ENCODE assay signal across 8 cellular contexts in the genomic region with DNA sequence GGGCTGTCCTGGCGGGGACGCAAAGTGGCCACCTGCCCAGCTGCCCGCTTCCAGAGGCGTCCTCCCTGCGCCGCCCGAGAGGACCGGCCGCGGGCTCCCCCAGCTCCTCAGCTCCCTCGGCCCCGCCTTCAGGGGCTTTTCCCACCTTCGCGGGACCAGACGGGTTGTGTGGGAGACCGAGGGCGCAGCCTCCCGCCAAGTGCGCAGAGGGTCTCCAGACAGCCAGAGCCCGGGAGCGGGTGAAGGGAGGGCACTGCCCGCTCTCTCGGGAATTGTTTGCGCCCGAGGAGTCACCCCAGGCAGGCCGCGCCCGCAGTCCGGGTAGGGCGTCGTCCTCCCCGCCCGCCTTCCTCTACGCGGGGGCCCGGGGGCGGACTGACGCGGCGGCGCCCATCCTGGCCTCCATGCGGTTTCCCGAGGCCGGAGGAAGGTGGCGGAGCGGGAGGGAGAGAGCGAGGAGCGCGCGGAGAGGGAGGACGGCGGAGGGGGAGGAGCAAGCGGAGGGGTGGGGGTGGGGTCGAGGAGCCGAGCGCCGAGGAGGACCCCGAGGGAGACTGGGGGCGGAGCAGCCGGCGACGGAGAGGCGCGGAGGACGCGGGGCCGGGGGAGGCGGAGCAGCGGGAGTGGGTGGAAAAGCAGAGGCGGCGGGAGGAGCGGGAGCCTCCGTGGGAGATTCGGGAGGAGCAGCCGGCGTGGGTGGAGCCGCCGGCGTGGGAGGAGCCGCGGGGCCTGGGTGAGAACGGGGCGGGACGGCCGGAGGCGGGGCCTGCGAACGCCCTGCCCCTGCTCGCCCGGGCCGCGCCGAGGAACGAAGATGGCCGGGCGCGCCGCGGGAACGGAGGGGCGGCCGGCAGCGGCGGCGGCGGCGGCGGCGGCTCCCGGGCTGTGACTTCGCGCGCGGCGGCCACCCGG. TPM values are rescaled to one million over a fixed set of nuclear protein-coding genes. Genes with fewer than 3 reads are reported as not detected.
A peak's percentile ranks its signal among the peaks of the same experiment; 100 is the strongest.
DNase-seq lines count a peak whose midpoint lies in the region; ATAC-seq and TF ChIP-seq lines count a peak whose summit lies in the region.

No MANE protein-coding gene starts in this region.

- H3T11ph ChIP-seq in H9 (ENCODE audit: low read length): no peak overlapping the region

- H3K23ac ChIP-seq in H9 (ENCODE audit: insufficient read length, low read depth, low read length): no peak overlapping the region

- H4K5ac ChIP-seq in H9 (ENCODE audit: insufficient read length, low read depth, low read length): no peak overlapping the region

- H3K23me2 ChIP-seq in H9 (ENCODE audit: insufficient read length, low read depth, low read length, poor library complexity, severe bottlenecking): peaks cover 6% of the 10 kb centered on the region

- H2BK5ac ChIP-seq in H9 (ENCODE audit: insufficient read length, low read length): no peak overlapping the region

- no peaks in the 10 kb centered on the region for H3K79me1 ChIP-seq in H9 (ENCODE audit: insufficient read depth, low read depth, low read length, poor library complexity, severe bottlenecking)

- peaks cover 34 to 52% of the 10 kb centered on the region in 2 experiments for H3K9me3 Mint-ChIP-seq in H9
- no peaks in the 10 kb centered on the region for H3K9me3 Mint-ChIP-seq in T-helper 2 cell treated with Interferon-gamma antibody and Interleukin-4, amounts not matched to agents 5 μg/mL and 100 μg/mL, for 36 hours

- DNase-seq in H9: peak; percentile 82
- peak; percentile 52 for DNase-seq in NAMALWA (ENCODE audit: low spot score)
- peak; percentile 77 for DNase-seq in T-helper 2 cell treated with Interferon-gamma antibody and Interleukin-4, amounts not matched to agents 5 μg/mL and 100 μg/mL, for 36 hours (ENCODE audit: low spot score)
- peak; percentile 93 to 96 (median 96) for DNase-seq in right cardiac atrium
- peak; percentile 79 for DNase-seq in pulmonary artery endothelial cell (ENCODE audit: low read depth, low spot score)
- peak; percentile 85 for DNase-seq in ureter (ENCODE audit: low spot score)

- H3K9me3 ChIP-seq in ES-I3 (ENCODE audit: control insufficient read depth, insufficient read depth, low read length) (no peaks in the 10 kb centered on the region), H9 (ENCODE audit: control insufficient read depth, low read depth, low read length) (no peaks in the 10 kb centered on the region), right cardiac atrium (ENCODE audit: control insufficient read depth, low read length) (no peaks in the 10 kb centered on the region)

- no peak overlapping the region for H2AK5ac ChIP-seq in H9 (ENCODE audit: insufficient read length, low read length)

- H3K4me3 Mint-ChIP-seq in H9: peak overlapping the region; percentile 67 to 81
- H3K4me3 Mint-ChIP-seq in T-helper 2 cell treated with Interferon-gamma antibody and Interleukin-4, amounts not matched to agents 5 μg/mL and 100 μg/mL, for 36 hours: peak overlapping the region; percentile 60

- ATAC-seq in right cardiac atrium: peak; percentile 93 to 96

- peaks cover 4% of the 10 kb centered on the region; the same call in 1 of the 2 replicates for H3K27me3 Mint-ChIP-seq in H9 (ENCODE audit: low read depth)
- peaks cover 10% of the 10 kb centered on the region for H3K27me3 Mint-ChIP-seq in T-helper 2 cell treated with Interferon-gamma antibody and Interleukin-4, amounts not matched to agents 5 μg/mL and 100 μg/mL, for 36 hours (ENCODE audit: low read depth)

- no peak overlapping the region for H2AFZ ChIP-seq in H9 (ENCODE audit: low read length)

- intact Hi-C loops in right cardiac atrium (cut with DNase I): no loop called here

- peaks cover 2% of the 10 kb centered on the region; the same call in 1 of the 2 replicates for H3K79me2 ChIP-seq in H9 (ENCODE audit: insufficient read depth, low read length)

- H2BK15ac ChIP-seq in H9 (ENCODE audit: low read depth, low read length): no peak overlapping the region

- H3K4me1 ChIP-seq in ES-I3 (ENCODE audit: insufficient read depth, low read length) (peaks cover 41% of the 10 kb centered on the region), H9 (ENCODE audit: insufficient read depth, low read length) (peaks cover 15% of the 10 kb centered on the region), right cardiac atrium (ENCODE audit: control insufficient read depth, insufficient read depth, low read length) (peaks cover 4% of the 10 kb centered on the region)

- H3K36me3 ChIP-seq in ES-I3 (ENCODE audit: insufficient read depth, low read length): no peaks in the 10 kb centered on the region

- no peak overlapping the region for H2BK120ac ChIP-seq in H9 (ENCODE audit: low read depth, low read length, poor library complexity, severe bottlenecking)

- H2BK12ac ChIP-seq in H9 (ENCODE audit: insufficient read length, low read depth, low read length): no peak overlapping the region

- peak overlapping the region; percentile 27 for H3K4me2 ChIP-seq in H9 (ENCODE audit: insufficient read depth, insufficient read length, low read length)

- no peak overlapping the region for H3K56ac ChIP-seq in H9 (ENCODE audit: insufficient read length, low read depth, low read length)

- no peak overlapping the region for H4K91ac ChIP-seq in H9 (ENCODE audit: insufficient read length, low read depth, low read length)

- peak overlapping the region; percentile 40 for H3K18ac ChIP-seq in H9 (ENCODE audit: insufficient read length, low read depth, low read length)

- H3K27me3 ChIP-seq in H9 (ENCODE audit: insufficient read depth, low read length) (no peaks in the 10 kb centered on the region), right cardiac atrium (ENCODE audit: control insufficient read depth, insufficient read depth) (no peaks in the 10 kb centered on the region)

- H4K8ac ChIP-seq in H9 (replicated peaks; ENCODE audit: insufficient read length, low read depth, low read length): no peak overlapping the region

- no peak overlapping the region for H2BK20ac ChIP-seq in H9 (ENCODE audit: low read depth, low read length, poor library complexity, severe bottlenecking)

- peak overlapping the region; percentile 39; the same call in 1 of the 2 replicates for H3K14ac ChIP-seq in H9 (ENCODE audit: insufficient read depth, low read length)

- peaks cover 41 to 54% of the 10 kb centered on the region in 2 experiments for H3K4me1 Mint-ChIP-seq in H9
- H3K4me1 Mint-ChIP-seq in T-helper 2 cell treated with Interferon-gamma antibody and Interleukin-4, amounts not matched to agents 5 μg/mL and 100 μg/mL, for 36 hours (ENCODE audit: low read depth): peaks cover 28% of the 10 kb centered on the region

- no peak overlapping the region for H3K4ac ChIP-seq in H9 (ENCODE audit: low read depth, low read length)

- H3K9ac ChIP-seq in ES-I3 (ENCODE audit: low read depth, low read length): peak overlapping the region; percentile 75
- H3K9ac ChIP-seq in H9 (ENCODE audit: extremely low read depth, insufficient read length, low read length): peak overlapping the region; percentile 51

- peak overlapping the region; percentile 98 for H3K4me3 ChIP-seq in right cardiac atrium (ENCODE audit: low read length)

- peaks cover 0 to 20% (median 12%) of the 10 kb centered on the region in 3 experiments; a peak in 4 of 7 replicates for H3K36me3 Mint-ChIP-seq in H9 (ENCODE audit: insufficient read depth in 1 of 3, low read depth in 3 of 3)
- peaks cover 6% of the 10 kb centered on the region for H3K36me3 Mint-ChIP-seq in T-helper 2 cell treated with Interferon-gamma antibody and Interleukin-4, amounts not matched to agents 5 μg/mL and 100 μg/mL, for 36 hours (ENCODE audit: low read depth)

- H3K27ac Mint-ChIP-seq in H9: no peak overlapping the region; a peak in 1 of 7 replicates
- peak overlapping the region; percentile 41 for H3K27ac Mint-ChIP-seq in T-helper 2 cell treated with Interferon-gamma antibody and Interleukin-4, amounts not matched to agents 5 μg/mL and 100 μg/mL, for 36 hours

- no CpG with 5 or more reads among the region's 116 CpGs for WGBS in H9 (ENCODE audit: extremely low coverage, insufficient read length, low lambda C conversion rate)
- WGBS in right cardiac atrium: under 1% methylated on average over 100 of the region's 116 CpGs

- H3K27ac ChIP-seq in H9 (ENCODE audit: insufficient read length, low read depth, low read length) (no peak overlapping the region), angular gyrus (ENCODE audit: low read depth, low read length) (peak overlapping the region; percentile 84), right cardiac atrium (ENCODE audit: low read length) (peak overlapping the region; percentile 98)

- H4K20me1 ChIP-seq in H9 (ENCODE audit: control insufficient read depth, insufficient read depth, insufficient read length): no peaks in the 10 kb centered on the region

- TF ChIP-seq CTCF in H9 (conservative IDR thresholded peaks at IDR 0.05): no peak

RNA-seq across cellular contexts. Expression of a gene that starts 47.6 kb away (rescaled TPM):
- 0.31 and 0.39 TPM in 2 replicates for total RNA-seq in H9 (2021)
- under 1 TPM in 3 of 4 donors, not detected in 1; 0.23 to 0.42 (median 0.36) TPM for total RNA-seq in right cardiac atrium
- polyA plus RNA-seq in right cardiac atrium: not detected
- total RNA-seq in pulmonary artery endothelial cell: 0.07 and 0.26 TPM in 2 replicates
- total RNA-seq in ureter: 4.6 TPM
